ENCODE assay signal across 1 cellular context in the genomic region with DNA sequence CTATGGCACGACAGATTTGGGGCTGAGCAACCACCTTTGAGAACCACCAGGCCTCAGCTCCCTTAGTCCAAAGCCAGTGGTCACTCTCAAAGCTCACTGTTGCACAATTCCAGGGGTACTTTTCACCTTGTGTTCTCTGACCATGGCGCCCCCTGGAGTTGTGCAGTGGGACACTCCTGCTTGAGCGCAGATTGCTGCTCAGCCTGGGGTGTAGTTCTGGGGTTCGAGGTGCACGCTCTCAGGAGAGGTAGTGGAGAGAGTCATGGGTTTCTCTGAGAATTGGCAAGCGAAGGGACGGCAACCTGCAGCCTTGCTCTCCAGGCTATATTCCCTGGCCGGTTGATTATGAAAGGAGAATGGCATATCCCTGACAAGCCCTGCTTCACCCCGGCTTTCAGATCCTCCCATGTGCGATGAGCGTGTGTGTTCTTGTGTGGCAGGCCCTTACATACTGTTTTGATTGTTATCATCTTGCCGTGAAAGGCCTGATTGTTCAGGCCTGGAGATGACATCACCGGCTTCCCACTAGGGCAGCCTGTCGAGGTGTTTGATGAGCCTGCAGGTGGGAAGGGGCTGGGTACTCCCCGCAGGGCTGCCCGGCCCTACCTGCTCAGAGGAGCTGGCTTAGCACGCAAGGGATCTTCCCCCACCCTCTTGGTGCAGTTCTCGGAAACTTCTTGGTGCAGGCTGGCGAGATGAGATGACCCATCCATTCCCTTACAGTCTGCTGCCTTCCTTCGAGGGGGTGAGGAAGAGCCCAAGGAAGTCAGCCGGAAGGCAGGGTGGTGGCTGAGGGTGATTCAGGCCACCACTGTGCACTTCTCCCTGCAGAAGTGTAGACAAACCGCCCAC.
TF ChIP-seq lines count a peak whose summit lies in the region.

No MANE protein-coding gene starts in this region.

TF ChIP-seq in HepG2, 621 proteins besides CTCF, POLR2A, EP300 and RAD21 (continued from another document and continues in another):
- TF ChIP-seq CHD4 (IDR thresholded peaks at IDR 0.05; ENCODE audit: borderline replicate concordance, low read length) (peak; percentile 95), SALL1 (CRISPR knock-in tag; IDR thresholded peaks at IDR 0.05) (peak; percentile 87), FOSL1 (CRISPR knock-in tag; IDR thresholded peaks at IDR 0.05; ENCODE audit: borderline replicate concordance) (no peak; the same call in 1 of the 2 replicates), ZKSCAN8 (CRISPR knock-in tag; IDR thresholded peaks at IDR 0.05; ENCODE audit: borderline replicate concordance) (no peak), SRF (IDR thresholded peaks at IDR 0.05; ENCODE audit: low read depth, low read length) (peak; percentile 17; the same call in 1 of the 2 replicates), EED (CRISPR knock-in tag; IDR thresholded peaks at IDR 0.05) (peak; percentile 88; the same call in 1 of the 2 replicates), ZNF468 (CRISPR knock-in tag; IDR thresholded peaks at IDR 0.05) (peak; percentile 23; the same call in 1 of the 2 replicates), KLF11 (CRISPR knock-in tag; IDR thresholded peaks at IDR 0.05) (peak; percentile 44; the same call in 1 of the 2 replicates), ZNF678 (CRISPR knock-in tag; IDR thresholded peaks at IDR 0.05) (0 out of 2 replicates have a peak, but pooled peaks have one; percentile 25), RXRA (CRISPR knock-in tag; IDR thresholded peaks at IDR 0.05) (peak; percentile 76), MIER2 (CRISPR knock-in tag; IDR thresholded peaks at IDR 0.05) (peak; percentile 57; the same call in 1 of the 2 replicates), HNRNPLL (IDR thresholded peaks at IDR 0.05; ENCODE audit: low read depth, low read length, poor library complexity, severe bottlenecking) (no peak), MEIS2 (CRISPR knock-in tag; IDR thresholded peaks at IDR 0.05) (peak; percentile 81), ZNF441 (CRISPR knock-in tag; IDR thresholded peaks at IDR 0.05; ENCODE audit: borderline replicate concordance) (0 out of 2 replicates have a peak, but pooled peaks have one; percentile 12), PITX1 (CRISPR knock-in tag; IDR thresholded peaks at IDR 0.05) (peak; percentile 53; the same call in 1 of the 2 replicates), NFE2L2 (IDR thresholded peaks at IDR 0.05; ENCODE audit: low read length) (no peak), NCOR1 (IDR thresholded peaks at IDR 0.05; ENCODE audit: borderline replicate concordance, low read length) (peak; percentile 10; the same call in 1 of the 2 replicates), ZMYM3 (CRISPR knock-in tag; IDR thresholded peaks at IDR 0.05) (peak; percentile 52; the same call in 1 of the 2 replicates), HOXA5 (CRISPR knock-in tag; IDR thresholded peaks at IDR 0.05) (0 out of 2 replicates have a peak, but pooled peaks have one; percentile 23), NFE2 (CRISPR knock-in tag; IDR thresholded peaks at IDR 0.05) (0 out of 2 replicates have a peak, but pooled peaks have one; percentile 3), SYNCRIP (IDR thresholded peaks at IDR 0.05; ENCODE audit: insufficient read depth, low read depth, low read length) (no peak)
- TF ChIP-seq, protein P1, sequence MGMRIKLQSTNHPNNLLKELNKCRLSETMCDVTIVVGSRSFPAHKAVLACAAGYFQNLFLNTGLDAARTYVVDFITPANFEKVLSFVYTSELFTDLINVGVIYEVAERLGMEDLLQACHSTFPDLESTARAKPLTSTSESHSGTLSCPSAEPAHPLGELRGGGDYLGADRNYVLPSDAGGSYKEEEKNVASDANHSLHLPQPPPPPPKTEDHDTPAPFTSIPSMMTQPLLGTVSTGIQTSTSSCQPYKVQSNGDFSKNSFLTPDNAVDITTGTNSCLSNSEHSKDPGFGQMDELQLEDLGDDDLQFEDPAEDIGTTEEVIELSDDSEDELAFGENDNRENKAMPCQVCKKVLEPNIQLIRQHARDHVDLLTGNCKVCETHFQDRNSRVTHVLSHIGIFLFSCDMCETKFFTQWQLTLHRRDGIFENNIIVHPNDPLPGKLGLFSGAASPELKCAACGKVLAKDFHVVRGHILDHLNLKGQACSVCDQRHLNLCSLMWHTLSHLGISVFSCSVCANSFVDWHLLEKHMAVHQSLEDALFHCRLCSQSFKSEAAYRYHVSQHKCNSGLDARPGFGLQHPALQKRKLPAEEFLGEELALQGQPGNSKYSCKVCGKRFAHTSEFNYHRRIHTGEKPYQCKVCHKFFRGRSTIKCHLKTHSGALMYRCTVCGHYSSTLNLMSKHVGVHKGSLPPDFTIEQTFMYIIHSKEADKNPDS (CRISPR knock-in tag; IDR thresholded peaks at IDR 0.05), result peak; percentile 24; the same call in 1 of the 2 replicates
- TF ChIP-seq, protein P2, sequence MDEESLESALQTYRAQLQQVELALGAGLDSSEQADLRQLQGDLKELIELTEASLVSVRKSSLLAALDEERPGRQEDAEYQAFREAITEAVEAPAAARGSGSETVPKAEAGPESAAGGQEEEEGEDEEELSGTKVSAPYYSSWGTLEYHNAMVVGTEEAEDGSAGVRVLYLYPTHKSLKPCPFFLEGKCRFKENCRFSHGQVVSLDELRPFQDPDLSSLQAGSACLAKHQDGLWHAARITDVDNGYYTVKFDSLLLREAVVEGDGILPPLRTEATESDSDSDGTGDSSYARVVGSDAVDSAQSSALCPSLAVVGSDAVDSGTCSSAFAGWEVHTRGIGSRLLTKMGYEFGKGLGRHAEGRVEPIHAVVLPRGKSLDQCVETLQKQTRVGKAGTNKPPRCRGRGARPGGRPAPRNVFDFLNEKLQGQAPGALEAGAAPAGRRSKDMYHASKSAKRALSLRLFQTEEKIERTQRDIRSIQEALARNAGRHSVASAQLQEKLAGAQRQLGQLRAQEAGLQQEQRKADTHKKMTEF (CRISPR knock-in tag; IDR thresholded peaks at IDR 0.05), result peak; percentile 62
- TF ChIP-seq, protein P3, sequence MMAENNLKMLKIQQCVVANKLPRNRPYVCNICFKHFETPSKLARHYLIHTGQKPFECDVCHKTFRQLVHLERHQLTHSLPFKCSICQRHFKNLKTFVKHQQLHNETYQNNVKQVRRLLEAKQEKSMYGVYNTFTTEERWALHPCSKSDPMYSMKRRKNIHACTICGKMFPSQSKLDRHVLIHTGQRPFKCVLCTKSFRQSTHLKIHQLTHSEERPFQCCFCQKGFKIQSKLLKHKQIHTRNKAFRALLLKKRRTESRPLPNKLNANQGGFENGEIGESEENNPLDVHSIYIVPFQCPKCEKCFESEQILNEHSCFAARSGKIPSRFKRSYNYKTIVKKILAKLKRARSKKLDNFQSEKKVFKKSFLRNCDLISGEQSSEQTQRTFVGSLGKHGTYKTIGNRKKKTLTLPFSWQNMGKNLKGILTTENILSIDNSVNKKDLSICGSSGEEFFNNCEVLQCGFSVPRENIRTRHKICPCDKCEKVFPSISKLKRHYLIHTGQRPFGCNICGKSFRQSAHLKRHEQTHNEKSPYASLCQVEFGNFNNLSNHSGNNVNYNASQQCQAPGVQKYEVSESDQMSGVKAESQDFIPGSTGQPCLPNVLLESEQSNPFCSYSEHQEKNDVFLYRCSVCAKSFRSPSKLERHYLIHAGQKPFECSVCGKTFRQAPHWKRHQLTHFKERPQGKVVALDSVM (CRISPR knock-in tag; IDR thresholded peaks at IDR 0.05), result no peak
- TF ChIP-seq, protein P4, sequence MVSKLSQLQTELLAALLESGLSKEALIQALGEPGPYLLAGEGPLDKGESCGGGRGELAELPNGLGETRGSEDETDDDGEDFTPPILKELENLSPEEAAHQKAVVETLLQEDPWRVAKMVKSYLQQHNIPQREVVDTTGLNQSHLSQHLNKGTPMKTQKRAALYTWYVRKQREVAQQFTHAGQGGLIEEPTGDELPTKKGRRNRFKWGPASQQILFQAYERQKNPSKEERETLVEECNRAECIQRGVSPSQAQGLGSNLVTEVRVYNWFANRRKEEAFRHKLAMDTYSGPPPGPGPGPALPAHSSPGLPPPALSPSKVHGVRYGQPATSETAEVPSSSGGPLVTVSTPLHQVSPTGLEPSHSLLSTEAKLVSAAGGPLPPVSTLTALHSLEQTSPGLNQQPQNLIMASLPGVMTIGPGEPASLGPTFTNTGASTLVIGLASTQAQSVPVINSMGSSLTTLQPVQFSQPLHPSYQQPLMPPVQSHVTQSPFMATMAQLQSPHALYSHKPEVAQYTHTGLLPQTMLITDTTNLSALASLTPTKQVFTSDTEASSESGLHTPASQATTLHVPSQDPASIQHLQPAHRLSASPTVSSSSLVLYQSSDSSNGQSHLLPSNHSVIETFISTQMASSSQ (IDR thresholded peaks at IDR 0.05; ENCODE audit: low read depth), result 0 out of 2 replicates have a peak, but pooled peaks have one; percentile 44
- TF ChIP-seq, protein P4 (CRISPR knock-in tag; IDR thresholded peaks at IDR 0.05; ENCODE audit: borderline replicate concordance), result peak; percentile 80; the same call in 1 of the 2 replicates
- TF ChIP-seq, protein P5, sequence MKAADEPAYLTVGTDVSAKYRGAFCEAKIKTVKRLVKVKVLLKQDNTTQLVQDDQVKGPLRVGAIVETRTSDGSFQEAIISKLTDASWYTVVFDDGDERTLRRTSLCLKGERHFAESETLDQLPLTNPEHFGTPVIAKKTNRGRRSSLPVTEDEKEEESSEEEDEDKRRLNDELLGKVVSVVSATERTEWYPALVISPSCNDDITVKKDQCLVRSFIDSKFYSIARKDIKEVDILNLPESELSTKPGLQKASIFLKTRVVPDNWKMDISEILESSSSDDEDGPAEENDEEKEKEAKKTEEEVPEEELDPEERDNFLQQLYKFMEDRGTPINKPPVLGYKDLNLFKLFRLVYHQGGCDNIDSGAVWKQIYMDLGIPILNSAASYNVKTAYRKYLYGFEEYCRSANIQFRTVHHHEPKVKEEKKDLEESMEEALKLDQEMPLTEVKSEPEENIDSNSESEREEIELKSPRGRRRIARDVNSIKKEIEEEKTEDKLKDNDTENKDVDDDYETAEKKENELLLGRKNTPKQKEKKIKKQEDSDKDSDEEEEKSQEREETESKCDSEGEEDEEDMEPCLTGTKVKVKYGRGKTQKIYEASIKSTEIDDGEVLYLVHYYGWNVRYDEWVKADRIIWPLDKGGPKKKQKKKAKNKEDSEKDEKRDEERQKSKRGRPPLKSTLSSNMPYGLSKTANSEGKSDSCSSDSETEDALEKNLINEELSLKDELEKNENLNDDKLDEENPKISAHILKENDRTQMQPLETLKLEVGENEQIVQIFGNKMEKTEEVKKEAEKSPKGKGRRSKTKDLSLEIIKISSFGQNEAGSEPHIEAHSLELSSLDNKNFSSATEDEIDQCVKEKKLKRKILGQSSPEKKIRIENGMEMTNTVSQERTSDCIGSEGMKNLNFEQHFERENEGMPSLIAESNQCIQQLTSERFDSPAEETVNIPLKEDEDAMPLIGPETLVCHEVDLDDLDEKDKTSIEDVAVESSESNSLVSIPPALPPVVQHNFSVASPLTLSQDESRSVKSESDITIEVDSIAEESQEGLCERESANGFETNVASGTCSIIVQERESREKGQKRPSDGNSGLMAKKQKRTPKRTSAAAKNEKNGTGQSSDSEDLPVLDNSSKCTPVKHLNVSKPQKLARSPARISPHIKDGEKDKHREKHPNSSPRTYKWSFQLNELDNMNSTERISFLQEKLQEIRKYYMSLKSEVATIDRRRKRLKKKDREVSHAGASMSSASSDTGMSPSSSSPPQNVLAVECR (CRISPR knock-in tag; IDR thresholded peaks at IDR 0.05; ENCODE audit: borderline replicate concordance), result peak; percentile 67; the same call in 1 of the 2 replicates
- TF ChIP-seq, protein P6, sequence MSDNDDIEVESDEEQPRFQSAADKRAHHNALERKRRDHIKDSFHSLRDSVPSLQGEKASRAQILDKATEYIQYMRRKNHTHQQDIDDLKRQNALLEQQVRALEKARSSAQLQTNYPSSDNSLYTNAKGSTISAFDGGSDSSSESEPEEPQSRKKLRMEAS (IDR thresholded peaks at IDR 0.05), result peak; percentile 87
- TF ChIP-seq, protein P7, sequence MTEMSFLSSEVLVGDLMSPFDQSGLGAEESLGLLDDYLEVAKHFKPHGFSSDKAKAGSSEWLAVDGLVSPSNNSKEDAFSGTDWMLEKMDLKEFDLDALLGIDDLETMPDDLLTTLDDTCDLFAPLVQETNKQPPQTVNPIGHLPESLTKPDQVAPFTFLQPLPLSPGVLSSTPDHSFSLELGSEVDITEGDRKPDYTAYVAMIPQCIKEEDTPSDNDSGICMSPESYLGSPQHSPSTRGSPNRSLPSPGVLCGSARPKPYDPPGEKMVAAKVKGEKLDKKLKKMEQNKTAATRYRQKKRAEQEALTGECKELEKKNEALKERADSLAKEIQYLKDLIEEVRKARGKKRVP (CRISPR knock-in tag; IDR thresholded peaks at IDR 0.05), result peak in 1 of 2 experiments; percentile 85; a peak in 2 of 4 replicates
- TF ChIP-seq, protein P8, sequence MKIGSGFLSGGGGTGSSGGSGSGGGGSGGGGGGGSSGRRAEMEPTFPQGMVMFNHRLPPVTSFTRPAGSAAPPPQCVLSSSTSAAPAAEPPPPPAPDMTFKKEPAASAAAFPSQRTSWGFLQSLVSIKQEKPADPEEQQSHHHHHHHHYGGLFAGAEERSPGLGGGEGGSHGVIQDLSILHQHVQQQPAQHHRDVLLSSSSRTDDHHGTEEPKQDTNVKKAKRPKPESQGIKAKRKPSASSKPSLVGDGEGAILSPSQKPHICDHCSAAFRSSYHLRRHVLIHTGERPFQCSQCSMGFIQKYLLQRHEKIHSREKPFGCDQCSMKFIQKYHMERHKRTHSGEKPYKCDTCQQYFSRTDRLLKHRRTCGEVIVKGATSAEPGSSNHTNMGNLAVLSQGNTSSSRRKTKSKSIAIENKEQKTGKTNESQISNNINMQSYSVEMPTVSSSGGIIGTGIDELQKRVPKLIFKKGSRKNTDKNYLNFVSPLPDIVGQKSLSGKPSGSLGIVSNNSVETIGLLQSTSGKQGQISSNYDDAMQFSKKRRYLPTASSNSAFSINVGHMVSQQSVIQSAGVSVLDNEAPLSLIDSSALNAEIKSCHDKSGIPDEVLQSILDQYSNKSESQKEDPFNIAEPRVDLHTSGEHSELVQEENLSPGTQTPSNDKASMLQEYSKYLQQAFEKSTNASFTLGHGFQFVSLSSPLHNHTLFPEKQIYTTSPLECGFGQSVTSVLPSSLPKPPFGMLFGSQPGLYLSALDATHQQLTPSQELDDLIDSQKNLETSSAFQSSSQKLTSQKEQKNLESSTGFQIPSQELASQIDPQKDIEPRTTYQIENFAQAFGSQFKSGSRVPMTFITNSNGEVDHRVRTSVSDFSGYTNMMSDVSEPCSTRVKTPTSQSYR (CRISPR knock-in tag; IDR thresholded peaks at IDR 0.05; ENCODE audit: borderline replicate concordance), result peak; percentile 46; the same call in 1 of the 2 replicates
- TF ChIP-seq, protein P9, sequence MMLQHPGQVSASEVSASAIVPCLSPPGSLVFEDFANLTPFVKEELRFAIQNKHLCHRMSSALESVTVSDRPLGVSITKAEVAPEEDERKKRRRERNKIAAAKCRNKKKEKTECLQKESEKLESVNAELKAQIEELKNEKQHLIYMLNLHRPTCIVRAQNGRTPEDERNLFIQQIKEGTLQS (CRISPR knock-in tag; IDR thresholded peaks at IDR 0.05), result peak; percentile 96
